Comparison of ENCODE assay signal across 11 cellular contexts in the genomic region with DNA sequence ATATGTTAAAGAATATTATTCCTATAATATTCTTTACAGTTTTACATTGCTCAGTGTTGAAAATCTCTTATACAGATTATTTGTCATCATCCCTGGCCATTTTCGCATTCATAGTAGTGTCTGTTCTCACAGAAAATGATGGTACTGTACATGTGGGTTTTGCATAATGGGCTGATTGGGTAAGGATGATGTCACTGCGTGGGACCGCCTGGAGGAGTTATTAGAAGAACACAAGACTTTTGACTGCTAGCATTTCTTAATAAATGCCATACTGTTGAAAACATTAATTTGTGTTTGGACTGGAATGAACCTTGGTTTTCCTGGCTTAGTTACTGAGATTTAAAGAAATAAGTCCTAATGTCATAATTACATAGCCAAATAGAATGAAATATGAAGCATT. TPM values are rescaled to one million over a fixed set of nuclear protein-coding genes. Genes with fewer than 3 reads are reported as not detected.
DNase-seq lines count a peak whose midpoint lies in the region; ATAC-seq, FAIRE-seq and TF ChIP-seq lines count a peak whose summit lies in the region.
"Had no signal": no experiment of that assay in that cellular context is flagged by ENCODE, and none has a peak within 500 bp of the region (broad histone marks: within the 10 kb centered on the region; RNA-seq: fewer than 3 reads in every experiment).

No MANE protein-coding gene starts in this region.

- H3K36me3 ChIP-seq in breast epithelium, result no peaks in the 10 kb centered on the region
- H3K36me3 ChIP-seq in right atrium auricular region, result no peaks in the 10 kb centered on the region
- H3K36me3 ChIP-seq in suprapubic skin, result peaks cover 3% of the 10 kb centered on the region
- H3K36me3 ChIP-seq: adrenal gland had no signal

- TF ChIP-seq POLR2A in H54 (IDR thresholded peaks at IDR 0.05; ENCODE audit: low read depth, low read length), result no peak
- TF ChIP-seq POLR2A in breast epithelium (IDR thresholded peaks at IDR 0.05), result no peak
- no peak for TF ChIP-seq POLR2A in suprapubic skin (IDR thresholded peaks at IDR 0.05)

- H3K27me3 ChIP-seq in breast epithelium (no peaks in the 10 kb centered on the region), right atrium auricular region (no peaks in the 10 kb centered on the region), suprapubic skin (no peaks in the 10 kb centered on the region)
- H3K27me3 ChIP-seq: adrenal gland had no signal

- ATAC-seq in HG03025 (IDR thresholded peaks at IDR 0.05; ENCODE audit: low FRiP score, unreplicated experiment), result no peak
- no peak for ATAC-seq in GM19351 (IDR thresholded peaks at IDR 0.05; ENCODE audit: unreplicated experiment)
- ATAC-seq: stimulated activated effector memory CD8-positive, alpha-beta T cell treated with anti-CD3 and anti-CD28 coated beads, Interleukin-12 subunit alpha, Interleukin-12 subunit beta, amount 100 ng/mL, for 72 hours had no signal

- H3K4me1 ChIP-seq in breast epithelium (peaks cover 0 to 3% of the 10 kb centered on the region in 2 donors), right atrium auricular region (peaks cover 0 to 32% of the 10 kb centered on the region in 2 donors), suprapubic skin (peaks cover 34% of the 10 kb centered on the region)

- no peaks in the 10 kb centered on the region for H3K9me3 ChIP-seq in breast epithelium
- no peaks in the 10 kb centered on the region for H3K9me3 ChIP-seq in right atrium auricular region
- H3K9me3 ChIP-seq in suprapubic skin, result no peaks in the 10 kb centered on the region
- H3K9me3 ChIP-seq: adrenal gland had no signal

- FAIRE-seq in H54 (lab: Jason Lieb, UNC), result peak; percentile 81

- no peak for TF ChIP-seq EP300 in suprapubic skin (IDR thresholded peaks at IDR 0.05)

- intact Hi-C loops in breast epithelium (cut with DNase I; ENCODE audit: low total_unique reads), result no loop called here

- no peak for DNase-seq in H54 (ENCODE audit: insufficient read length, low spot score)
- peak in 1 of 2 donors; percentile 76 for DNase-seq in breast epithelium (ENCODE audit: low spot score in 2 of 2)
- DNase-seq in right atrium auricular region (ENCODE audit: low spot score), result peak; percentile 83
- peak in 1 of 2 donors; percentile 82 for DNase-seq in suprapubic skin (ENCODE audit: low spot score in 2 of 2)
- DNase-seq in T-helper 2 cell, result no peak
- DNase-seq in activated CD4-positive, CD25-positive, alpha-beta regulatory T cell treated with anti-CD3 and anti-CD28 coated beads, Interleukin-2, amount 50 U/mL, for 72 hours, result no peak
- DNase-seq: stimulated activated CD4-positive, alpha-beta T cell treated with anti-CD3 and anti-CD28 coated beads, Interleukin-12 subunit alpha, Interleukin-12 subunit beta, amount 100 ng/mL, for 4 hours had no signal

- WGBS in suprapubic skin, result 59% methylated on average over 3 of the region's 3 CpGs

- TF ChIP-seq CTCF in breast epithelium (IDR thresholded peaks at IDR 0.05) (no peak), right atrium auricular region (IDR thresholded peaks at IDR 0.05) (no peak), suprapubic skin (IDR thresholded peaks at IDR 0.05) (no peak)

- no peak overlapping the region for H3K4me3 ChIP-seq in breast epithelium
- H3K4me3 ChIP-seq in right atrium auricular region, result no peak overlapping the region
- no peak overlapping the region for H3K4me3 ChIP-seq in suprapubic skin
- H3K4me3 ChIP-seq: adrenal gland had no signal

- peak overlapping the region; percentile 15 to 22 for H3K27ac ChIP-seq in breast epithelium
- peak overlapping the region in 1 of 2 donors; percentile 38 for H3K27ac ChIP-seq in right atrium auricular region
- H3K27ac ChIP-seq in suprapubic skin, result peak overlapping the region; percentile 53

RNA-seq across cellular contexts. Expression of a gene that starts 20.3 kb away (rescaled TPM):
- total RNA-seq in breast epithelium (10 to 100 TPM; 41.6 to 61.0 (median 49.8) TPM), right atrium auricular region (10 to 100 TPM; 22.2 to 23.4 TPM), suprapubic skin (10 to 100 TPM; 19.2 to 69.3 (median 28.3) TPM)
